Comparison of ENCODE assay signal across 2 cellular contexts in genomic region chr2:200976710-200977109, GRCh38.
A peak's percentile ranks its signal among the peaks of the same experiment; 100 is the strongest.
TF ChIP-seq lines count a peak whose summit lies in the region.

No MANE protein-coding gene starts in this region.

TF ChIP-seq in HepG2, 621 proteins besides CTCF, POLR2A, EP300 and RAD21:
- peak; percentile 57; the same call in 1 of the 2 replicates for TF ChIP-seq CEBPB (IDR thresholded peaks at IDR 0.05; ENCODE audit: borderline replicate concordance, low read depth, low read length)
- TF ChIP-seq GMEB2 (CRISPR knock-in tag; IDR thresholded peaks at IDR 0.05; ENCODE audit: low read depth): no peak

TF ChIP-seq in K562, 482 proteins besides CTCF, POLR2A, EP300 and RAD21:
- TF ChIP-seq YY1 (IDR thresholded peaks at IDR 0.05; ENCODE audit: borderline replicate concordance in 1 of 3, control insufficient read depth in 1 of 3, extremely low read depth in 1 of 3, insufficient read depth in 3 of 3, insufficient read length in 1 of 3, insufficient replicate concordance in 2 of 3, low read depth in 1 of 3, low read length in 2 of 3): no peak
- no peak for TF ChIP-seq PHB2 (IDR thresholded peaks at IDR 0.05; ENCODE audit: low read depth)
- no peak for TF ChIP-seq PPARD (CRISPR knock-in tag; IDR thresholded peaks at IDR 0.05)
- no peak for TF ChIP-seq STAT5A (IDR thresholded peaks at IDR 0.05; ENCODE audit: borderline replicate concordance, low read length)
- no peak for TF ChIP-seq JUND (IDR thresholded peaks at IDR 0.05; ENCODE audit: borderline replicate concordance, low read depth, low read length)
- TF ChIP-seq JUND (tag; IDR thresholded peaks at IDR 0.05; ENCODE audit: borderline replicate concordance, low read depth, low read length): no peak
- TF ChIP-seq RBM39 (optimal IDR thresholded peaks at IDR 0.05; ENCODE audit: low read depth, low read length): no peak
- TF ChIP-seq ATF6 (CRISPR knock-in tag; IDR thresholded peaks at IDR 0.05): no peak
- TF ChIP-seq CEBPG (CRISPR knock-in tag; IDR thresholded peaks at IDR 0.05): no peak
- peak; percentile 11 to 46; a peak in 1 of 4 replicates for TF ChIP-seq CEBPG (tag; conservative IDR thresholded peaks at IDR 0.05 in 1 of 2, IDR thresholded peaks at IDR 0.05 in 1 of 2)
- TF ChIP-seq THAP7 (CRISPR knock-in tag; IDR thresholded peaks at IDR 0.05): no peak
- TF ChIP-seq CEBPB (tag; IDR thresholded peaks at IDR 0.05): peak; percentile 47
